In the genomic region with DNA sequence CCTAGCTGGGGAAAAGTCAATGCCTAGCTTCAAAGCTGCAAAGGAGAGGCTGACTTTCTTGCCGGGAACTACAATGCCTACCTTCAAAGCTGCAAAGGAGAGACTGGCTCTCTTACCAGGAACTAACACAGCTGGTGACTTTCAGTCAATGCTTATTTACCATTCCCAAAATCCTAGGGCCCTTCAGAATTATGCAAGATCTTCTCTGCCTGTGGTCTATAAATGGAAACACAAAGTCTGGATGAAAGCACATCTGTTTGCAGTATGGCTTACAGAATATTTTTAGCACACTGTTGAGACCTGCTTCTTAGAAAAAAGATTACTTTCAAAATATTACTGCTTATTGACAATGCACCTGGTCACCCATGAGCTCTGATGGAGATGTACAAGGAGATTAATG, we compare ENCODE assay signal across 28 cellular contexts.
"Had no signal": no experiment of that assay in that cellular context is flagged by ENCODE, and none has a peak within 500 bp of the region (broad histone marks: within the 10 kb centered on the region; RNA-seq: fewer than 3 reads in every experiment).

No MANE protein-coding gene starts in this region.

- DNase-seq: activated CD4-positive, alpha-beta T cell treated with anti-CD3 and anti-CD28 coated beads for 36 hours; activated CD4-positive, alpha-beta T cell treated with anti-CD3 and anti-CD28 coated beads, Interleukin-2, amount 10 ng/mL, durations not matched to agents 7 days and 5 days; activated CD4-positive, alpha-beta T cell treated with anti-CD3 and anti-CD28 coated beads, Interleukin-2, amount 50 U/mL, for 48 hours; activated CD8-positive, alpha-beta T cell treated with anti-CD3 and anti-CD28 coated beads, Interleukin-2, amount 10 ng/mL, durations not matched to agents 7 days and 5 days; activated gamma-delta T cell; activated naive CD4-positive, alpha-beta T cell treated with Interleukin-2 at 50 U/mL for 16 hours; activated naive CD8-positive, alpha-beta T cell treated with anti-CD3 and anti-CD28 coated beads, Interleukin-2, amount 10 ng/mL, durations not matched to agents 7 days and 5 days; activated T-cell treated with anti-CD3 and anti-CD28 coated beads, Interleukin-2, amount 50 U/mL, for 24 hours; amygdala; MM.1S; MV-4-11; NCI-H1092; NCI-H1436 treated with DMSO at 0.1 percent for 48 hours; NCI-H1694 treated with DMSO at 0.1 percent for 48 hours; NCI-H2029; NCI-H2107; NCI-H2171; NCI-H510A; NCI-H526; NCI-H748 treated with DMSO at 0.1 percent for 48 hours; NK-92 treated with Interleukin-12 subunit alpha and Interleukin-12 subunit beta, amount 100 ng/mL, for 24 hours; PC-9; Right ventricle myocardium superior; SK-N-SH had no signal

- H3K4me3 ChIP-seq: ascending aorta, cardiac muscle cell, PC-9, SJSA1 had no signal

- H3K27ac ChIP-seq: ascending aorta, cardiac muscle cell, KMS-11, PC-9, SJSA1 had no signal

- H3K9me3 ChIP-seq: ascending aorta, SJSA1, SK-N-SH had no signal

- H3K27me3 ChIP-seq: ascending aorta, cardiac muscle cell, SJSA1 had no signal

- H3K36me3 ChIP-seq: ascending aorta, cardiac muscle cell, SJSA1 had no signal

- H2AFZ ChIP-seq: PC-9 had no signal

- H3K9ac ChIP-seq: KMS-11, SK-N-SH had no signal

- H3K4me2 ChIP-seq: KMS-11, PC-9, SK-N-SH had no signal
